16 cellular contexts compared by ENCODE assay signal in the genomic region with DNA sequence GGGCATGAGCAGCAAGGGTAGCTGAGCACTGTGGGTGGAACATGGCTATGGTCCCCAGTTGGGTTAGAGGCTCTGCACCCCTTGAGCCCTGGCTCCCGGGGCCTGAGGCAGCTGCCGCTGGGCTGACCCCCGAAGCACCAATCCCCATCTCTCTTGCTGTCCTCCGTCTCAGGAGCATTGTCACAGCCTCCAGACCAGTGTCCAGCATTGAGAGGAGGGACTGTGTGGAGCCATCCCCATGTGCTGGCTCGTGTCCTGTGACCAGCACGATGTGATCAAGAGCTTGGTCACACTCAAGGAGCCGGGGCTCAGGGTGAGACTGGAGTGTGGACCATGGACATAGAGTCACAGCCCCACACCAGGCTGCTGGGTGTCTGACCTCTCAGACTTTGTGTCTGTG. TPM values are rescaled to one million over a fixed set of nuclear protein-coding genes. Genes with fewer than 3 reads are reported as not detected.
"Had no signal": no experiment of that assay in that cellular context is flagged by ENCODE, and none has a peak within 500 bp of the region (broad histone marks: within the 10 kb centered on the region; RNA-seq: fewer than 3 reads in every experiment).

No MANE protein-coding gene starts in this region.

- H3K4me2 ChIP-seq: SK-N-SH had no signal

- H3K9me3 ChIP-seq: ascending aorta, left lung, prostate gland, SK-N-SH, vagina had no signal

- H3K4me3 ChIP-seq: ascending aorta, left lung, prostate gland, vagina had no signal

- H3K4me1 ChIP-seq: prostate gland had no signal

- DNase-seq: activated CD4-positive, CD25-positive, alpha-beta regulatory T cell treated with anti-CD3 and anti-CD28 coated beads, Interleukin-2, amount 50 U/mL, for 72 hours; activated naive CD4-positive, alpha-beta T cell treated with anti-CD3 and anti-CD28 coated beads, Interleukin-2, amount 10 ng/mL, durations not matched to agents 7 days and 5 days; activated T-cell treated with anti-CD3 and anti-CD28 coated beads, Interleukin-2, amount 50 U/mL, for 1 hour; left lung; stimulated activated CD4-positive, alpha-beta T cell treated with anti-CD3 and anti-CD28 coated beads, Interleukin-12 subunit alpha, Interleukin-12 subunit beta, amount 100 ng/mL, for 4 hours; stimulated activated CD4-positive, alpha-beta T cell treated with anti-CD3 and anti-CD28 coated beads, Interleukin-2, amount 100 ng/mL, for 24 hours; T-helper 1 cell had no signal

- H3K36me3 ChIP-seq: ascending aorta, left lung, prostate gland, vagina had no signal

- H3K9me2 ChIP-seq: SK-N-SH had no signal

- ATAC-seq: left lung; natural killer cell treated with Interleukin-12 subunit alpha and Interleukin-12 subunit beta and Interleukin-15 and Interleukin-18, amount 100 ng/mL, for 72 hours; sciatic nerve; stimulated activated memory B cell treated with anti-CD40 and anti-IgM and Interleukin-4, amounts not matched to agents 10 μg/mL and 1 μg/mL and 100 μg/mL, for 72 hours had no signal

- H3K27ac ChIP-seq: ascending aorta, left lung, prostate gland, vagina had no signal

- H3K27me3 ChIP-seq: vagina had no signal

- H3K9ac ChIP-seq: SK-N-SH had no signal

RNA-seq across cellular contexts. Expression of a gene that starts 2.9 kb away (rescaled TPM):
- total RNA-seq: activated T-helper 2 cell treated with anti-CD3 and anti-CD28 coated beads, Interferon-gamma antibody, Interleukin-2, Interleukin-4, amounts not matched to agents 10 μg/mL and 5 μg/mL and 100 μg/mL, durations not matched to agents 14 hours and 24 hours and 36 hours; bronchial epithelial cell; natural killer cell treated with Interleukin-12 subunit alpha and Interleukin-12 subunit beta and Interleukin-15 and Interleukin-18, amount 100 ng/mL, for 72 hours had no signal
- polyA plus RNA-seq: SK-N-SH had no signal

RNA-seq across cellular contexts. Expression of a gene that starts 26.8 kb away (rescaled TPM):
- total RNA-seq: activated T-helper 2 cell treated with anti-CD3 and anti-CD28 coated beads, Interferon-gamma antibody, Interleukin-2, Interleukin-4, amounts not matched to agents 10 μg/mL and 5 μg/mL and 100 μg/mL, durations not matched to agents 14 hours and 24 hours and 36 hours; ascending aorta; natural killer cell treated with Interleukin-12 subunit alpha and Interleukin-12 subunit beta and Interleukin-15 and Interleukin-18, amount 100 ng/mL, for 72 hours; sciatic nerve had no signal
- polyA plus RNA-seq: SK-N-SH had no signal

RNA-seq across cellular contexts. Expression of a gene that starts 54.3 kb away (rescaled TPM):
- total RNA-seq: activated T-helper 2 cell treated with anti-CD3 and anti-CD28 coated beads, Interferon-gamma antibody, Interleukin-2, Interleukin-4, amounts not matched to agents 10 μg/mL and 5 μg/mL and 100 μg/mL, durations not matched to agents 14 hours and 24 hours and 36 hours; ascending aorta; bronchial epithelial cell; natural killer cell treated with Interleukin-12 subunit alpha and Interleukin-12 subunit beta and Interleukin-15 and Interleukin-18, amount 100 ng/mL, for 72 hours; vagina had no signal
- polyA plus RNA-seq: SK-N-SH had no signal
